Comparison of ENCODE assay signal across 18 cellular contexts in the genomic region with DNA sequence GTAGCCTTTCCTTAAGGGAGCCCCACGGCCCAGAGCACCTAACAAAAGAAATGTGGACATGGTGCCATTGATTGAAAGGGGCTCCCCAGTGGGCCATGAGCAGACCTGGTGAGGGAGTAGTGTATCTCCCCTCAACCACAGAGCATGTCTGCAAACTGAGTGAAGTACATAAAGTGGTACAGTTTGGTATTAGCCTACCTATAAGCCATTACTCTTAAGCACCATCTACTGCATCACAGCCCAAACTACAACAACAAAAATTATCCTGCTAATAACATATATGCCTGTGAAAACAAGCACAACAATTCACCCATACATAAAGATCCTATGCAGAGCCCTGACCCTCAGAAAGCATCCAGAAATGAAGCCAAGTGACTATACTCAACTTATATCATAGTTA.
A peak's percentile ranks its signal among the peaks of the same experiment; 100 is the strongest.
DNase-seq lines count a peak whose midpoint lies in the region; TF ChIP-seq lines count a peak whose summit lies in the region.
"Had no signal": no experiment of that assay in that cellular context is flagged by ENCODE, and none has a peak within 500 bp of the region (broad histone marks: within the 10 kb centered on the region; RNA-seq: fewer than 3 reads in every experiment).

No MANE protein-coding gene starts in this region.

- DNase-seq in MM.1S: no peak
- no peak for DNase-seq in astrocyte of the spinal cord (ENCODE audit: low read depth, low spot score)
- DNase-seq in NCI-H526 treated with DMSO at 0.1 percent for 48 hours (lab: John Stamatoyannopoulos, UW): no peak
- no peak for DNase-seq in activated naive CD8-positive, alpha-beta T cell treated with anti-CD3 and anti-CD28 coated beads for 36 hours
- no peak for DNase-seq in dedifferentiated amniotic fluid mesenchymal stem cell (ENCODE audit: extremely low spot score)
- DNase-seq in AG08395 (ENCODE audit: low spot score): no peak
- DNase-seq: activated CD4-positive, alpha-beta T cell treated with anti-CD3 and anti-CD28 coated beads, Interleukin-2, amount 10 ng/mL, durations not matched to agents 24 days and 14 days; activated naive CD4-positive, alpha-beta T cell treated with anti-CD3 and anti-CD28 coated beads, Interleukin-2, amount 10 ng/mL, durations not matched to agents 7 days and 5 days; Calu3; central memory CD4-positive, alpha-beta T cell; endodermal cell; foreskin melanocyte; left cardiac atrium; NCI-H446 had no signal

- H3K36me3 Mint-ChIP-seq in activated naive CD8-positive, alpha-beta T cell treated with anti-CD3 and anti-CD28 coated beads for 36 hours: peaks cover 10% of the 10 kb centered on the region
- H3K36me3 Mint-ChIP-seq: neural progenitor cell had no signal

- H2AFZ ChIP-seq in MM.1S (ENCODE audit: low read length): no peak overlapping the region
- H2AFZ ChIP-seq: neural progenitor cell had no signal

- H3K36me3 ChIP-seq in DOHH2 (ENCODE audit: control insufficient read depth, low read length) (peaks cover 37% of the 10 kb centered on the region), MM.1S (replicated peaks; ENCODE audit: insufficient read depth, low read length) (no peaks in the 10 kb centered on the region)
- H3K36me3 ChIP-seq: neural progenitor cell, right atrium auricular region had no signal

- H3K4me2 ChIP-seq in DOHH2 (ENCODE audit: low read length) (no peak overlapping the region), MM.1S (ENCODE audit: low read depth, low read length) (no peak overlapping the region)
- H3K4me2 ChIP-seq: neural progenitor cell had no signal

- H3F3A ChIP-seq in DOHH2 (ENCODE audit: control insufficient read depth, insufficient read depth) (peaks cover 21% of the 10 kb centered on the region), MM.1S (ENCODE audit: insufficient read depth, low read length) (peaks cover 10% of the 10 kb centered on the region)

- in situ Hi-C loops in astrocyte of the spinal cord (cut with HindIII; ENCODE audit: low sequenced_read_pairs): no loop called here

- no peak overlapping the region for H3K27ac Mint-ChIP-seq in activated naive CD8-positive, alpha-beta T cell treated with anti-CD3 and anti-CD28 coated beads for 36 hours
- H3K27ac Mint-ChIP-seq: activated CD4-positive, alpha-beta T cell treated with anti-CD3 and anti-CD28 coated beads, Interleukin-2, amount 10 ng/mL, durations not matched to agents 24 days and 14 days; activated naive CD4-positive, alpha-beta T cell treated with anti-CD3 and anti-CD28 coated beads, Interleukin-2, amount 10 ng/mL, durations not matched to agents 7 days and 5 days; endodermal cell; neural progenitor cell had no signal

- no peak overlapping the region for H3K4me3 Mint-ChIP-seq in activated naive CD8-positive, alpha-beta T cell treated with anti-CD3 and anti-CD28 coated beads for 36 hours
- H3K4me3 Mint-ChIP-seq: activated CD4-positive, alpha-beta T cell treated with anti-CD3 and anti-CD28 coated beads, Interleukin-2, amount 10 ng/mL, durations not matched to agents 24 days and 14 days; activated naive CD4-positive, alpha-beta T cell treated with anti-CD3 and anti-CD28 coated beads, Interleukin-2, amount 10 ng/mL, durations not matched to agents 7 days and 5 days; endodermal cell; neural progenitor cell had no signal

- TF ChIP-seq CTCF in 22Rv1 (IDR thresholded peaks at IDR 0.05) (peak; percentile 21; the same call in 1 of the 2 replicates), DOHH2 (IDR thresholded peaks at IDR 0.05; ENCODE audit: low read depth, low read length, poor library complexity, severe bottlenecking) (peak; percentile 53), MM.1S (IDR thresholded peaks at IDR 0.05; ENCODE audit: low read length) (peak; percentile 10; the same call in 1 of the 2 replicates), astrocyte of the spinal cord (IDR thresholded peaks at IDR 0.05; ENCODE audit: low read depth, low read length) (peak; percentile 12)

- H3K9me3 ChIP-seq in DOHH2 (ENCODE audit: control insufficient read depth, insufficient read depth, low read length): peaks cover 26% of the 10 kb centered on the region
- no peaks in the 10 kb centered on the region for H3K9me3 ChIP-seq in MM.1S (replicated peaks; ENCODE audit: insufficient read depth, low read length)

- H3K9me2 ChIP-seq in DOHH2 (replicated peaks; ENCODE audit: control insufficient read depth, low read length) (no peaks in the 10 kb centered on the region), MM.1S (replicated peaks; ENCODE audit: insufficient read depth, low read length) (no peaks in the 10 kb centered on the region)

- no peaks in the 10 kb centered on the region for H3K27me3 Mint-ChIP-seq in activated naive CD8-positive, alpha-beta T cell treated with anti-CD3 and anti-CD28 coated beads for 36 hours
- H3K27me3 Mint-ChIP-seq: activated CD4-positive, alpha-beta T cell treated with anti-CD3 and anti-CD28 coated beads, Interleukin-2, amount 10 ng/mL, durations not matched to agents 24 days and 14 days; activated naive CD4-positive, alpha-beta T cell treated with anti-CD3 and anti-CD28 coated beads, Interleukin-2, amount 10 ng/mL, durations not matched to agents 7 days and 5 days had no signal

- H3K4me1 Mint-ChIP-seq in activated naive CD8-positive, alpha-beta T cell treated with anti-CD3 and anti-CD28 coated beads for 36 hours: peaks cover 3% of the 10 kb centered on the region
- H3K4me1 Mint-ChIP-seq: endodermal cell, neural progenitor cell had no signal

- H3K27ac ChIP-seq in 22Rv1 (no peak overlapping the region), DOHH2 (ENCODE audit: low read depth, low read length) (no peak overlapping the region), MM.1S (ENCODE audit: low read length) (no peak overlapping the region)
- H3K27ac ChIP-seq: neural progenitor cell, right atrium auricular region had no signal

- H3K9ac ChIP-seq in MM.1S (ENCODE audit: low read length): no peak overlapping the region
- H3K9ac ChIP-seq: neural progenitor cell had no signal

- H3K27me3 ChIP-seq in DOHH2 (ENCODE audit: control insufficient read depth, low read length): no peaks in the 10 kb centered on the region
- peaks cover 29% of the 10 kb centered on the region for H3K27me3 ChIP-seq in MM.1S (replicated peaks; ENCODE audit: insufficient read depth, low read length)
- H3K27me3 ChIP-seq: neural progenitor cell, right atrium auricular region had no signal

- H3K4me3 ChIP-seq in DOHH2 (ENCODE audit: low read length) (no peak overlapping the region), MM.1S (ENCODE audit: low read length) (no peak overlapping the region), astrocyte of the spinal cord (ENCODE audit: low read depth, low read length) (no peak overlapping the region)
- H3K4me3 ChIP-seq: neural progenitor cell, right atrium auricular region had no signal

- H3K4me1 ChIP-seq in DOHH2 (ENCODE audit: control insufficient read depth, low read length) (peaks cover 57% of the 10 kb centered on the region), MM.1S (ENCODE audit: low read length) (peaks cover 16% of the 10 kb centered on the region)
- H3K4me1 ChIP-seq: neural progenitor cell, right atrium auricular region had no signal

- H4K20me1 ChIP-seq in DOHH2 (ENCODE audit: control insufficient read depth, insufficient read depth, low read depth, low read length): no peaks in the 10 kb centered on the region
- H4K20me1 ChIP-seq in MM.1S (ENCODE audit: insufficient read depth, low read length): no peaks in the 10 kb centered on the region

- H3K79me2 ChIP-seq in DOHH2 (ENCODE audit: control insufficient read depth, low read length) (peaks cover 17% of the 10 kb centered on the region), MM.1S (ENCODE audit: low read length) (no peaks in the 10 kb centered on the region)

- H3K9me3 Mint-ChIP-seq in activated naive CD8-positive, alpha-beta T cell treated with anti-CD3 and anti-CD28 coated beads for 36 hours: peaks cover 39% of the 10 kb centered on the region
